ENCODE assay signal across 9 cellular contexts in the genomic region with DNA sequence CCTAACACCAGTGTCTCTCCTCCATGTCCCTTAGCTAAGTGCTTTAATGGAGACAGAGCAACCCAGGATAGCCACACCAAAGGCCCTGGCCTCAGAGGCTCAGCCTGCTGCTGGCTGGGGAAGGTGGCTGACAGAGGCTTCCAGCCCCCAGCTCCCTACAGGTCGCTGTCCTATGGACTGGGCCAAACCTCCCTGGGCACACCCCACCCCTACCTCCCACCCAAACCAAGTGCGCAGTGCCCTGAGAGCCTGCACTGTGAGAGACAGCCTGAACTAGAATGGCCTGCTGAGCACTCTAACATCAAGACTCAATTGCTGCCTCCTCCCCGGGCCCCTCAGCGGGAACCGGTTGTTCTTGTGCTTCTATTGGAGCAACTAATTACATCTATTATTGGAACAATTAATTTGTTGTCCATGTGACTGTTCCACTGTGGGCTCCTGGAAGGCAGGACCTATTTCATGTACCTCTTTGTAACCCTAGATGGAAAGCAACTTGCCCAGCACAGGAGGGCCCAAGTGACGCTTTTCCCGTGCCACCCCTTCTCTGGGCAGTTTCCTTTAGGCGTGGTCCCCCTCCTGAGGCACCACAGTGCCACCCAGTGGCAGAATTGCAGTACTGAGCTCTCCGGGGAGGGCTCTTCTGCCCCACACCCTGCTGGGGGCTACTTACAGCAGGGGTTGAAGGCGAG.
DNase-seq lines count a peak whose midpoint lies in the region; ATAC-seq and TF ChIP-seq lines count a peak whose summit lies in the region.
"Had no signal": no experiment of that assay in that cellular context is flagged by ENCODE, and none has a peak within 500 bp of the region (broad histone marks: within the 10 kb centered on the region; RNA-seq: fewer than 3 reads in every experiment).

No MANE protein-coding gene starts in this region.

- no peak overlapping the region for H3K27ac Mint-ChIP-seq in endothelial cell (ENCODE audit: unreplicated experiment)
- H3K27ac Mint-ChIP-seq: dendritic cell treated with granulocyte-macrophage colony-stimulating factor and Interleukin-4, amounts not matched to agents 40 ng/mL and 50 ng/mL, for 4 days had no signal

- H3K4me1 Mint-ChIP-seq in endothelial cell (ENCODE audit: unreplicated experiment), result peaks cover 3% of the 10 kb centered on the region

- DNase-seq in COLO829 (ENCODE audit: low spot score) (peak; percentile 51), NCI-H82 treated with DMSO at 0.1 percent for 48 hours (lab: John Stamatoyannopoulos, UW; ENCODE audit: unreplicated experiment) (peak; percentile 14), endothelial cell (ENCODE audit: low spot score) (peak; percentile 79), mucosa of gallbladder (ENCODE audit: low spot score) (peak; percentile 60)
- peak; percentile 39 to 52 (median 47) for DNase-seq in activated CD8-positive, alpha-beta memory T cell treated with anti-CD3 and anti-CD28 coated beads for 48 hours (ENCODE audit: low read depth in 2 of 3, low spot score in 2 of 3)
- peak; percentile 83 for DNase-seq in stimulated activated CD8-positive, alpha-beta memory T cell treated with anti-CD3 and anti-CD28 coated beads, Interleukin-4, amount 100 ng/mL, for 48 hours

- no peaks in the 10 kb centered on the region for H3K9me3 Mint-ChIP-seq in endothelial cell (ENCODE audit: unreplicated experiment)
- H3K9me3 Mint-ChIP-seq: dendritic cell treated with granulocyte-macrophage colony-stimulating factor and Interleukin-4, amounts not matched to agents 40 ng/mL and 50 ng/mL, for 4 days had no signal

- no peak overlapping the region for H3K4me3 Mint-ChIP-seq in endothelial cell (ENCODE audit: unreplicated experiment)
- H3K4me3 Mint-ChIP-seq: dendritic cell treated with granulocyte-macrophage colony-stimulating factor and Interleukin-4, amounts not matched to agents 40 ng/mL and 50 ng/mL, for 4 days had no signal

- peak; percentile 83 for TF ChIP-seq CTCF in endothelial cell (IDR thresholded peaks at IDR 0.05; ENCODE audit: unreplicated experiment)

- ATAC-seq in GM19452 (IDR thresholded peaks at IDR 0.05; ENCODE audit: unreplicated experiment), result peak; percentile 85
- ATAC-seq in HG03520 (IDR thresholded peaks at IDR 0.05; ENCODE audit: unreplicated experiment), result peak; percentile 82

- peaks cover 1% of the 10 kb centered on the region for H3K27me3 Mint-ChIP-seq in endothelial cell (ENCODE audit: unreplicated experiment)

- no peaks in the 10 kb centered on the region for H3K36me3 Mint-ChIP-seq in endothelial cell (ENCODE audit: low read depth, unreplicated experiment)

Comparison
In these comparisons a context has a peak if more than half of its experiments do, and no peak if none do; other contexts are left out.
1. Peak in every context shown above with its lines: DNase-seq and ATAC-seq.
2. DNase-seq: peak in every context shown above with its lines; median percentile 83 in stimulated activated CD8-positive, alpha-beta memory T cell treated with anti-CD3 and anti-CD28 coated beads, Interleukin-4, amount 100 ng/mL, for 48 hours; 79 in endothelial cell; 60 in mucosa of gallbladder; 51 in COLO829; 47 in activated CD8-positive, alpha-beta memory T cell treated with anti-CD3 and anti-CD28 coated beads for 48 hours; 14 in NCI-H82 treated with DMSO at 0.1 percent for 48 hours.